8 cellular contexts compared by ENCODE assay signal in the genomic region with DNA sequence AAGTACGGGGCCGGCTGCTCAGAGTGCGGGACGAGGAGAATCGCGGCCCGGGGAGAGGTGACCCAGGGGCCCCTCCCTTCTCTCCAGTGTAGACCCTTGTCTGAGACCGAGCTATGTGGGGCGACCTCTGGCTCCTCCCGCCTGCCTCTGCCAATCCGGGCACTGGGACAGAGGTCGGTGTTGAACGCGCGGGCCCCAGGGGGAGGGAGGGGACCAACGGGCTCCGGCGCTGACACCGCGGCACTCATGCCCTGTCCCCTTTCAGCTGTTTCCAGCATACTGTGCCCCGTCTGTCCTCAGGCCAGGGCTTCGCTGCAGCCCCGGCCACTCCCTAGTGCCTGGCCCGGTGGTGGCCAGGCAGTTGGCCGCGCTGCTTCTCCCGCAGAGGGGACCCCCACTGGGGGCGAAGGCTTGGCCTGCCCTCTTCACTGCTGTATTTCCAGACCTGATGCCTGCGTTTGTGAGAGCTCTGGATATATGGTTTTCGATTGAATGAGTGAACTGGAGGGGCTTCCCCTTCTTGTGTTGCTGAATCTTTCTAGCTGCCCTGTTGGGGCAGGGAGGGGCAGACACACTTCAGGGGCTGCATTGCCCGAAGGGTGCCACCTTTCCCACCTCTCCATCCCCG. TPM values are rescaled to one million over a fixed set of nuclear protein-coding genes. Genes with fewer than 3 reads are reported as not detected.
DNase-seq lines count a peak whose midpoint lies in the region; ATAC-seq and TF ChIP-seq lines count a peak whose summit lies in the region.

No MANE protein-coding gene starts in this region.

- no peaks in the 10 kb centered on the region for H3K27me3 ChIP-seq in SK-N-SH (ENCODE audit: insufficient read depth)
- H3K27me3 ChIP-seq in ascending aorta: no peaks in the 10 kb centered on the region
- no peaks in the 10 kb centered on the region for H3K27me3 ChIP-seq in gastrocnemius medialis

- H3K4me1 ChIP-seq in SK-N-SH (ENCODE audit: control insufficient read depth in 1 of 2, insufficient read depth in 2 of 2, low read depth in 1 of 2, low read length in 1 of 2) (peaks cover 0 to 15% of the 10 kb centered on the region in 2 experiments; a peak in 3 of 4 replicates), ascending aorta (peaks cover 5 to 18% of the 10 kb centered on the region in 2 donors), gastrocnemius medialis (peaks cover 44 to 47% of the 10 kb centered on the region in 2 donors)

- peak; percentile 39 for ATAC-seq in GM18909 (IDR thresholded peaks at IDR 0.05; ENCODE audit: poor library complexity, unreplicated experiment)
- peak; percentile 36 for ATAC-seq in HG03175 (IDR thresholded peaks at IDR 0.05; ENCODE audit: unreplicated experiment)
- peak; percentile 16 to 25 for ATAC-seq in gastrocnemius medialis

- no peaks in the 10 kb centered on the region for H4K20me1 ChIP-seq in SK-N-SH (ENCODE audit: insufficient read depth)

- TF ChIP-seq POLR2A in gastrocnemius medialis (IDR thresholded peaks at IDR 0.05): no peak

- H3K36me3 ChIP-seq in SK-N-SH (replicated peaks in 1 of 2; ENCODE audit: control insufficient read depth in 1 of 2, insufficient read depth in 2 of 2, low read length in 1 of 2) (peaks cover 35 to 42% of the 10 kb centered on the region in 2 experiments), ascending aorta (peaks cover 35 to 37% of the 10 kb centered on the region in 2 donors), gastrocnemius medialis (peaks cover 0 to 12% of the 10 kb centered on the region in 2 donors)

- H3K9me2 ChIP-seq in SK-N-SH: no peaks in the 10 kb centered on the region

- H2AFZ ChIP-seq in SK-N-SH (ENCODE audit: low read depth): peak overlapping the region; percentile 99

- H3K9me3 ChIP-seq in SK-N-SH: no peaks in the 10 kb centered on the region
- H3K9me3 ChIP-seq in ascending aorta: no peaks in the 10 kb centered on the region
- H3K9me3 ChIP-seq in gastrocnemius medialis: no peaks in the 10 kb centered on the region

- CTCF ChIA-PET in SK-N-SH (lab: Yijun Ruan, JAX): interaction anchor here (0.7 to 2.7 kb wide), 4 partner anchors 20 to 386 kb away, joined by 3 to 7 read pairs (median 3); no protein-coding TSS in a partner anchor

- POLR2A ChIA-PET in SK-N-SH (lab: Yijun Ruan, JAX): interaction anchor here (0.9 kb wide), 1 partner anchor 112 kb away, joined by 3 read pairs; no protein-coding TSS in a partner anchor

- 15% methylated on average over 11 of the region's 32 CpGs for WGBS in SK-N-SH (ENCODE audit: low lambda C conversion rate)

- TF ChIP-seq EP300 in SK-N-SH (IDR thresholded peaks at IDR 0.05; ENCODE audit: borderline replicate concordance in 1 of 2, low read depth in 1 of 2, low read length in 1 of 2): no peak

- peaks cover 45% of the 10 kb centered on the region for H3K79me2 ChIP-seq in SK-N-SH (ENCODE audit: insufficient read depth)

- in situ Hi-C loops in gastrocnemius medialis (cut with MboI; ENCODE audit: low sequenced_read_pairs in 4 of 4): no loop called here

- H3K9ac ChIP-seq in SK-N-SH: peak overlapping the region; percentile 75

- H3K4me3 ChIP-seq in AG09309 (ENCODE audit: control insufficient read depth, low read depth, low read length): peak overlapping the region; percentile 91
- H3K4me3 ChIP-seq in SK-N-SH (ENCODE audit: low read depth in 2 of 2, low read length in 1 of 2): peak overlapping the region; percentile 92 to 96
- peak overlapping the region; percentile 75 to 80 for H3K4me3 ChIP-seq in ascending aorta
- H3K4me3 ChIP-seq in gastrocnemius medialis: peak overlapping the region; percentile 67 to 81 (median 78)

- H3F3A ChIP-seq in SK-N-SH (replicated peaks; ENCODE audit: insufficient read depth): peaks cover 6% of the 10 kb centered on the region

- TF ChIP-seq CTCF in AG09309 (IDR thresholded peaks at IDR 0.05; ENCODE audit: control insufficient read depth, insufficient read depth, low read depth, low read length, missing control alignments): no peak
- no peak for TF ChIP-seq CTCF in SK-N-SH (IDR thresholded peaks at IDR 0.05)
- no peak for TF ChIP-seq CTCF in ascending aorta (IDR thresholded peaks at IDR 0.05)
- TF ChIP-seq CTCF in gastrocnemius medialis (IDR thresholded peaks at IDR 0.05 in 4 of 5, conservative IDR thresholded peaks at IDR 0.05 in 1 of 5): no peak

- DNase-seq in AG09309 (ENCODE audit: low read depth): no peak
- peak; percentile 89 for DNase-seq in SK-N-SH
- DNase-seq in ascending aorta (ENCODE audit: low spot score in 2 of 2): peak in 1 of 2 donors; percentile 71
- DNase-seq in hippocampal formation (lab: John Stamatoyannopoulos, UW): peak; percentile 38 to 71
- peak; percentile 32 to 48 for DNase-seq in gastrocnemius medialis
- no peak for DNase-seq in SIG-M5 (lab: John Stamatoyannopoulos, UW)

- H3K27ac ChIP-seq in SK-N-SH (ENCODE audit: low read depth in 2 of 2, low read length in 1 of 2): peak overlapping the region; percentile 63 to 87
- peak overlapping the region; percentile 80 to 84 for H3K27ac ChIP-seq in ascending aorta
- H3K27ac ChIP-seq in gastrocnemius medialis: peak overlapping the region; percentile 87 to 95 (median 95)

- peak overlapping the region; percentile 88 for H3K4me2 ChIP-seq in SK-N-SH

- no peak for TF ChIP-seq RAD21 in SK-N-SH (IDR thresholded peaks at IDR 0.05; ENCODE audit: low read length)

- intact Hi-C loops in ascending aorta (cut with DNase I): loop anchor here (2.0 to 10.0 kb wide), 12 partner anchors 65 to 1553 kb away; partner anchors contain the start of genes CFAP221, DDX18, EPB41L5 and INSIG2
- intact Hi-C loops in gastrocnemius medialis (cut with DNase I; ENCODE audit: low total_unique reads): loop anchor here (5.0 to 10.0 kb wide), 6 partner anchors 60 to 1553 kb away; partner anchors contain the start of gene DDX18

TF ChIP-seq in SK-N-SH, 30 proteins besides CTCF, POLR2A, EP300 and RAD21:
- TF ChIP-seq POLR2AphosphoS5 (IDR thresholded peaks at IDR 0.05; ENCODE audit: low read depth, low read length): no peak
- no peak for TF ChIP-seq ZBTB33 (IDR thresholded peaks at IDR 0.05; ENCODE audit: borderline replicate concordance, low read depth)
- no peak for TF ChIP-seq RCOR1 (IDR thresholded peaks at IDR 0.05; ENCODE audit: low read length)

RNA-seq across cellular contexts. Expression of gene DBI, which starts 0.8 kb away (rescaled TPM):
- polyA plus RNA-seq in SK-N-SH (2012; rRNA removed): 150 and 180 TPM in 2 replicates
- 213 TPM in 2 replicates for polyA plus RNA-seq in SK-N-SH (2012; cell fraction: cytosol; rRNA removed)
- polyA plus RNA-seq in SK-N-SH (2012; cell fraction: nucleus; rRNA removed): 25.2 and 42.7 TPM in 2 replicates
- total RNA-seq in ascending aorta (11.2 TPM), gastrocnemius medialis (100 to 1,000 TPM in 1 of 4 donors, 10 to 100 TPM in 3; 17.3 to 102 (median 55.2) TPM)

RNA-seq across cellular contexts. Expression of gene C2orf76, which starts 1.0 kb away (rescaled TPM):
- 6.0 and 10.9 TPM in 2 replicates for polyA plus RNA-seq in SK-N-SH (2012; rRNA removed)
- polyA plus RNA-seq in SK-N-SH (2012; cell fraction: cytosol; rRNA removed): 14.5 and 15.6 TPM in 2 replicates
- polyA plus RNA-seq in SK-N-SH (2012; cell fraction: nucleus; rRNA removed): 3.0 and 3.4 TPM in 2 replicates
- not detected for total RNA-seq in ascending aorta
- 1 to 10 TPM in 2 of 4 donors, under 1 TPM in 1, not detected in 1; 0.61 to 5.9 (median 2.6) TPM for total RNA-seq in gastrocnemius medialis

Comparison
In these comparisons a context has a peak if more than half of its experiments do, and no peak if none do; other contexts are left out.
1. DNase-seq: peak in SK-N-SH (single experiment), hippocampal formation (2 of 2) and gastrocnemius medialis (2 of 2); none in AG09309 (single experiment) and SIG-M5 (single experiment).
2. Peak in every context shown above with its lines, with median percentiles within 50 percentile points of each other: H3K4me3 ChIP-seq, ATAC-seq and H3K27ac ChIP-seq.